ENCODE assay signal across 14 cellular contexts in genomic region chr2:109063326-109063670, GRCh38.
DNase-seq lines count a peak whose midpoint lies in the region; ATAC-seq and TF ChIP-seq lines count a peak whose summit lies in the region.
"Had no signal": no experiment of that assay in that cellular context is flagged by ENCODE, and none has a peak within 500 bp of the region (broad histone marks: within the 10 kb centered on the region; RNA-seq: fewer than 3 reads in every experiment).

No MANE protein-coding gene starts in this region.

- H3K27me3 ChIP-seq in kidney epithelial cell (ENCODE audit: control insufficient read depth, insufficient read depth, low read length), result peaks cover 20% of the 10 kb centered on the region
- H3K27me3 ChIP-seq: uterus had no signal

- TF ChIP-seq CTCF in kidney epithelial cell (IDR thresholded peaks at IDR 0.05; ENCODE audit: insufficient read depth, low read length, poor library complexity, severe bottlenecking) (peak; percentile 5), natural killer cell (IDR thresholded peaks at IDR 0.05) (no peak), endothelial cell (IDR thresholded peaks at IDR 0.05; ENCODE audit: unreplicated experiment) (no peak)

- peak; percentile 24 for DNase-seq in stimulated activated CD4-positive, alpha-beta T cell treated with anti-CD3 and anti-CD28 coated beads, Interleukin-15, amount 100 ng/mL, for 24 hours
- DNase-seq in stimulated activated CD4-positive, alpha-beta T cell treated with anti-CD3 and anti-CD28 coated beads, Interleukin-2, amount 100 ng/mL, for 48 hours, result no peak
- DNase-seq in NCI-H2171 treated with DMSO at 0.1 percent for 48 hours (lab: John Stamatoyannopoulos, UW) (peak; percentile 59), kidney epithelial cell (ENCODE audit: low read depth) (no peak), natural killer cell (no peak), endothelial cell (ENCODE audit: low spot score) (no peak)
- no peak for DNase-seq in stimulated activated effector memory CD8-positive, alpha-beta T cell treated with anti-CD3 and anti-CD28 coated beads, Interleukin-12 subunit alpha, Interleukin-12 subunit beta, amount 100 ng/mL, for 72 hours (ENCODE audit: low spot score in 2 of 2)
- DNase-seq: activated CD4-positive, alpha-beta memory T cell treated with anti-CD3 and anti-CD28 coated beads for 36 hours; brain microvascular endothelial cell; stimulated activated CD4-positive, alpha-beta T cell treated with anti-CD3 and anti-CD28 coated beads, Interleukin-4, amount 100 ng/mL, for 24 hours; uterus had no signal

- H3K4me3 ChIP-seq in kidney epithelial cell (ENCODE audit: low read depth, low read length), result no peak overlapping the region
- H3K4me3 ChIP-seq: uterus had no signal

- H3K27ac Mint-ChIP-seq in natural killer cell (no peak overlapping the region), endothelial cell (ENCODE audit: unreplicated experiment) (no peak overlapping the region)
- no peak overlapping the region for H3K27ac Mint-ChIP-seq in stimulated activated effector memory CD8-positive, alpha-beta T cell treated with anti-CD3 and anti-CD28 coated beads, Interleukin-12 subunit alpha, Interleukin-12 subunit beta, amount 100 ng/mL, for 72 hours
- H3K27ac Mint-ChIP-seq: activated CD4-positive, alpha-beta memory T cell treated with anti-CD3 and anti-CD28 coated beads for 36 hours; stimulated activated memory B cell treated with anti-CD40 and anti-IgM and Interleukin-4, amounts not matched to agents 10 μg/mL and 1 μg/mL and 100 μg/mL, for 72 hours; T-helper 1 cell treated with Interleukin-12 subunit alpha and Interleukin-12 subunit beta and Interleukin-4 antibody, amounts not matched to agents 30 μg/mL and 1 μg/mL, for 36 hours had no signal

- no peaks in the 10 kb centered on the region for H3K36me3 ChIP-seq in kidney epithelial cell (ENCODE audit: control insufficient read depth, insufficient read depth, low read length)
- H3K36me3 ChIP-seq: brain microvascular endothelial cell, uterus had no signal

- H3K4me1 Mint-ChIP-seq in natural killer cell, result no peaks in the 10 kb centered on the region
- H3K4me1 Mint-ChIP-seq in stimulated activated effector memory CD8-positive, alpha-beta T cell treated with anti-CD3 and anti-CD28 coated beads, Interleukin-12 subunit alpha, Interleukin-12 subunit beta, amount 100 ng/mL, for 72 hours, result peaks cover 4% of the 10 kb centered on the region
- peaks cover 2% of the 10 kb centered on the region for H3K4me1 Mint-ChIP-seq in endothelial cell (ENCODE audit: unreplicated experiment)
- H3K4me1 Mint-ChIP-seq: stimulated activated memory B cell treated with anti-CD40 and anti-IgM and Interleukin-4, amounts not matched to agents 10 μg/mL and 1 μg/mL and 100 μg/mL, for 72 hours had no signal

- H3K4me3 Mint-ChIP-seq in natural killer cell (no peak overlapping the region), endothelial cell (ENCODE audit: unreplicated experiment) (no peak overlapping the region)
- H3K4me3 Mint-ChIP-seq in stimulated activated effector memory CD8-positive, alpha-beta T cell treated with anti-CD3 and anti-CD28 coated beads, Interleukin-12 subunit alpha, Interleukin-12 subunit beta, amount 100 ng/mL, for 72 hours, result no peak overlapping the region
- H3K4me3 Mint-ChIP-seq: activated CD4-positive, alpha-beta memory T cell treated with anti-CD3 and anti-CD28 coated beads for 36 hours; stimulated activated memory B cell treated with anti-CD40 and anti-IgM and Interleukin-4, amounts not matched to agents 10 μg/mL and 1 μg/mL and 100 μg/mL, for 72 hours; T-helper 1 cell treated with Interleukin-12 subunit alpha and Interleukin-12 subunit beta and Interleukin-4 antibody, amounts not matched to agents 30 μg/mL and 1 μg/mL, for 36 hours had no signal

- intact Hi-C loops in natural killer cell (cut with micrococcal nuclease), result no loop called here

- ATAC-seq in HG03571 (IDR thresholded peaks at IDR 0.05; ENCODE audit: unreplicated experiment) (no peak), natural killer cell (no peak)
- ATAC-seq in stimulated activated effector memory CD8-positive, alpha-beta T cell treated with anti-CD3 and anti-CD28 coated beads, Interleukin-12 subunit alpha, Interleukin-12 subunit beta, amount 100 ng/mL, for 72 hours, result no peak
- ATAC-seq: stimulated activated memory B cell treated with anti-CD40 and anti-IgM and Interleukin-4, amounts not matched to agents 10 μg/mL and 1 μg/mL and 100 μg/mL, for 72 hours had no signal

- H3K27me3 Mint-ChIP-seq in natural killer cell (ENCODE audit: low read depth in 2 of 2) (peaks cover 0 to 10% of the 10 kb centered on the region in 2 donors), endothelial cell (ENCODE audit: unreplicated experiment) (peaks cover 2% of the 10 kb centered on the region)

- no peaks in the 10 kb centered on the region for H3K9me3 Mint-ChIP-seq in natural killer cell
- H3K9me3 Mint-ChIP-seq in stimulated activated effector memory CD8-positive, alpha-beta T cell treated with anti-CD3 and anti-CD28 coated beads, Interleukin-12 subunit alpha, Interleukin-12 subunit beta, amount 100 ng/mL, for 72 hours, result no peaks in the 10 kb centered on the region
- no peaks in the 10 kb centered on the region for H3K9me3 Mint-ChIP-seq in endothelial cell (ENCODE audit: unreplicated experiment)
- H3K9me3 Mint-ChIP-seq: activated CD4-positive, alpha-beta memory T cell treated with anti-CD3 and anti-CD28 coated beads for 36 hours; stimulated activated memory B cell treated with anti-CD40 and anti-IgM and Interleukin-4, amounts not matched to agents 10 μg/mL and 1 μg/mL and 100 μg/mL, for 72 hours; T-helper 1 cell treated with Interleukin-12 subunit alpha and Interleukin-12 subunit beta and Interleukin-4 antibody, amounts not matched to agents 30 μg/mL and 1 μg/mL, for 36 hours had no signal

- no peaks in the 10 kb centered on the region for H3K36me3 Mint-ChIP-seq in natural killer cell
- no peaks in the 10 kb centered on the region for H3K36me3 Mint-ChIP-seq in stimulated activated effector memory CD8-positive, alpha-beta T cell treated with anti-CD3 and anti-CD28 coated beads, Interleukin-12 subunit alpha, Interleukin-12 subunit beta, amount 100 ng/mL, for 72 hours
- no peaks in the 10 kb centered on the region for H3K36me3 Mint-ChIP-seq in endothelial cell (ENCODE audit: low read depth, unreplicated experiment)
- H3K36me3 Mint-ChIP-seq: activated CD4-positive, alpha-beta memory T cell treated with anti-CD3 and anti-CD28 coated beads for 36 hours; stimulated activated memory B cell treated with anti-CD40 and anti-IgM and Interleukin-4, amounts not matched to agents 10 μg/mL and 1 μg/mL and 100 μg/mL, for 72 hours had no signal

Comparison
In these comparisons a context has a peak if more than half of its experiments do, and no peak if none do; other contexts are left out.
1. DNase-seq: peak in stimulated activated CD4-positive, alpha-beta T cell treated with anti-CD3 and anti-CD28 coated beads, Interleukin-15, amount 100 ng/mL, for 24 hours (single experiment) and NCI-H2171 treated with DMSO at 0.1 percent for 48 hours (single experiment); none in stimulated activated CD4-positive, alpha-beta T cell treated with anti-CD3 and anti-CD28 coated beads, Interleukin-2, amount 100 ng/mL, for 48 hours (0 of 2), kidney epithelial cell (single experiment), natural killer cell (single experiment), stimulated activated effector memory CD8-positive, alpha-beta T cell treated with anti-CD3 and anti-CD28 coated beads, Interleukin-12 subunit alpha, Interleukin-12 subunit beta, amount 100 ng/mL, for 72 hours (0 of 2) and endothelial cell (single experiment).